ENCODE assay signal across 8 cellular contexts in the genomic region with DNA sequence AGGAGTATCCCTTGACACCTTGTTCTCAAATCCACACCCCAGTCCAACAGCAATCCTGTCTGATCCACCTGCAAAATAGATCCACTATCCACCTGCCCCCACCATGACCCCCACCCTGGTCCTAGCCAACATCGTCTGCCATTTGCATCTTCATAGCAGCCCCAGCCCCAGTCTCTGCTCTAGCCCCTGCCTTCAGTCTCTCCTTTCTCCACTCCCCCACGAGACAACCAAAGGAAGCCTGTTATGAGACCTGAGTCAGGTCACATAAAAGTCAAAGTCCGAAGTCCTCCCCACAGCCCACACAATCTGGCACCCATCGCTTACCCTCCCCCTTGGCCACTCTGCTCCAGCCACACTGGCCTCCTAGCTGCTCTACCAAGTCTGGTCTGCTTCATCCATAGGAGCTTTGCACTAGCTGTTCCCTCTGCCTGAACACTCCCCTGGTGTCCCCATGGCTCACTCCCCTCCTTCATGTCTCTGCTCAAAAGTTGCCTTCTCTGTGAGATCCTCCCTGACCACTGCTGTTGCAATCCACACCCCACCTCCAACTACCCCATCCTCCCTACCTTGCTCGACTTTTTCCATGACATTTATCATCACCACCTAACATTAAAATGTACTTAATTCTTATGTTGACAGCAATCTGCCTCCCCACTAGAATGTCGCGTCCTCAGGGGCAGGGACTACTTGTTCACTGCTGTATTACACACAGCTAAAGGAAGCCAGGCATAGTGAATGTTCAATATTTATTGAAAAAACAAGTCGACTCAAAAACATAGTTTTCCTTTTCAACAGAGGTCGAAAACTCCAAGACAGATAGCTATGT. TPM values are rescaled to one million over a fixed set of nuclear protein-coding genes. Genes with fewer than 3 reads are reported as not detected.
DNase-seq lines count a peak whose midpoint lies in the region; ATAC-seq and TF ChIP-seq lines count a peak whose summit lies in the region.

No MANE protein-coding gene starts in this region.

- H3K27ac ChIP-seq in iPS-18a (ENCODE audit: low read length) (no peak overlapping the region), smooth muscle cell (ENCODE audit: low read depth) (peak overlapping the region; percentile 95)

- H3F3A ChIP-seq in smooth muscle cell (ENCODE audit: low read depth): peaks cover 24% of the 10 kb centered on the region

- peak overlapping the region; percentile 94 for H3K4me2 ChIP-seq in smooth muscle cell

- H3K27me3 Mint-ChIP-seq in IgD-negative memory B cell: peaks cover 2% of the 10 kb centered on the region
- peaks cover 2% of the 10 kb centered on the region for H3K27me3 Mint-ChIP-seq in activated naive CD8-positive, alpha-beta T cell treated with anti-CD3 and anti-CD28 coated beads, Interleukin-2, amount 10 ng/mL, durations not matched to agents 7 days and 5 days

- H3K4me3 ChIP-seq in iPS-18a (ENCODE audit: low read length) (peak overlapping the region; percentile 82), smooth muscle cell (peak overlapping the region; percentile 96)

- POLR2A ChIA-PET in activated naive CD8-positive, alpha-beta T cell treated with anti-CD3 and anti-CD28 coated beads, Interleukin-2, amount 10 ng/mL, durations not matched to agents 7 days and 5 days (lab: Charles Lee): interaction anchor here (1.0 to 2.4 kb wide), 9 partner anchors 10 to 286 kb away, joined by 3 to 69 read pairs (median 13); a partner anchor contains a TSS

- peak overlapping the region; percentile 100 for H3K27ac Mint-ChIP-seq in IgD-negative memory B cell
- H3K27ac Mint-ChIP-seq in activated naive CD8-positive, alpha-beta T cell treated with anti-CD3 and anti-CD28 coated beads, Interleukin-2, amount 10 ng/mL, durations not matched to agents 7 days and 5 days: peak overlapping the region; percentile 98

- H2AFZ ChIP-seq in smooth muscle cell (ENCODE audit: low read depth): no peak overlapping the region

- peaks cover 22% of the 10 kb centered on the region for H3K4me1 ChIP-seq in iPS-18a (ENCODE audit: control insufficient read depth, low read depth, low read length)
- peaks cover 20% of the 10 kb centered on the region for H3K4me1 ChIP-seq in smooth muscle cell (ENCODE audit: low read depth)

- H3K36me3 ChIP-seq in iPS-18a (ENCODE audit: control insufficient read depth, low read depth, low read length): peaks cover 5% of the 10 kb centered on the region
- H3K36me3 ChIP-seq in smooth muscle cell (ENCODE audit: low read depth): no peaks in the 10 kb centered on the region

- H3K9me3 ChIP-seq in iPS-18a (ENCODE audit: control insufficient read depth, low read depth, low read length): no peaks in the 10 kb centered on the region
- no peaks in the 10 kb centered on the region for H3K9me3 ChIP-seq in smooth muscle cell (replicated peaks; ENCODE audit: low read depth)

- TF ChIP-seq CTCF in AG09319 (IDR thresholded peaks at IDR 0.05; ENCODE audit: low read depth, low read length) (no peak), smooth muscle cell (IDR thresholded peaks at IDR 0.05; ENCODE audit: borderline replicate concordance, insufficient read depth, poor library complexity, severe bottlenecking) (no peak)

- no peak overlapping the region for H3K9ac ChIP-seq in iPS-18a (ENCODE audit: low read length)
- H3K9ac ChIP-seq in smooth muscle cell (ENCODE audit: low read depth): peak overlapping the region; percentile 92

- 27% methylated on average over 9 of the region's 9 CpGs for WGBS in smooth muscle cell (ENCODE audit: low lambda C conversion rate)

- no peak for ATAC-seq in activated naive CD8-positive, alpha-beta T cell treated with anti-CD3 and anti-CD28 coated beads, Interleukin-2, amount 10 ng/mL, durations not matched to agents 7 days and 5 days (ENCODE audit: low read depth)
- no peak for ATAC-seq in HG02588 (IDR thresholded peaks at IDR 0.05; ENCODE audit: unreplicated experiment)

- peaks cover 0 to 2% (median 0%) of the 10 kb centered on the region in 3 donors for H3K9me3 Mint-ChIP-seq in IgD-negative memory B cell
- no peaks in the 10 kb centered on the region for H3K9me3 Mint-ChIP-seq in activated naive CD8-positive, alpha-beta T cell treated with anti-CD3 and anti-CD28 coated beads, Interleukin-2, amount 10 ng/mL, durations not matched to agents 7 days and 5 days

- peak overlapping the region; percentile 94 to 97 (median 96) for H3K4me3 Mint-ChIP-seq in IgD-negative memory B cell
- peak overlapping the region; percentile 84 for H3K4me3 Mint-ChIP-seq in activated naive CD8-positive, alpha-beta T cell treated with anti-CD3 and anti-CD28 coated beads, Interleukin-2, amount 10 ng/mL, durations not matched to agents 7 days and 5 days

- H3K79me2 ChIP-seq in smooth muscle cell (ENCODE audit: low read depth): peaks cover 59% of the 10 kb centered on the region

- H3K36me3 Mint-ChIP-seq in IgD-negative memory B cell: peaks cover 19% of the 10 kb centered on the region
- H3K36me3 Mint-ChIP-seq in activated naive CD8-positive, alpha-beta T cell treated with anti-CD3 and anti-CD28 coated beads, Interleukin-2, amount 10 ng/mL, durations not matched to agents 7 days and 5 days: peaks cover 27% of the 10 kb centered on the region

- H3K4me1 Mint-ChIP-seq in IgD-negative memory B cell: peaks cover 23 to 26% (median 24%) of the 10 kb centered on the region in 3 donors
- H3K4me1 Mint-ChIP-seq in activated naive CD8-positive, alpha-beta T cell treated with anti-CD3 and anti-CD28 coated beads, Interleukin-2, amount 10 ng/mL, durations not matched to agents 7 days and 5 days: peaks cover 38% of the 10 kb centered on the region

- peak; percentile 67 for DNase-seq in AG09319 (ENCODE audit: extremely low read depth, low read depth)
- no peak for DNase-seq in activated naive CD8-positive, alpha-beta T cell treated with anti-CD3 and anti-CD28 coated beads, Interleukin-2, amount 10 ng/mL, durations not matched to agents 7 days and 5 days
- DNase-seq in smooth muscle cell (lab: John Stamatoyannopoulos, UW; ENCODE audit: unreplicated experiment): no peak
- no peak for DNase-seq in NCI-H526 (lab: John Stamatoyannopoulos, UW)
- DNase-seq in NCI-H2196 treated with DMSO at 0.1 percent for 48 hours (lab: John Stamatoyannopoulos, UW; ENCODE audit: unreplicated experiment): no peak

- peaks cover 44% of the 10 kb centered on the region for H4K20me1 ChIP-seq in smooth muscle cell (ENCODE audit: low read depth)

- H3K27me3 ChIP-seq in iPS-18a (ENCODE audit: control insufficient read depth, insufficient read depth, low read length) (no peaks in the 10 kb centered on the region), smooth muscle cell (ENCODE audit: low read depth) (no peaks in the 10 kb centered on the region)

RNA-seq across cellular contexts. Expression of a gene that starts 1.2 kb away (rescaled TPM):
- polyA plus RNA-seq in IgD-negative memory B cell (6.5 TPM), smooth muscle cell (33.0 and 51.9 TPM in 2 replicates)
- total RNA-seq in activated naive CD8-positive, alpha-beta T cell treated with anti-CD3 and anti-CD28 coated beads, Interleukin-2, amount 10 ng/mL, durations not matched to agents 7 days and 5 days: 10 to 100 TPM; 65.7 to 65.9 TPM
- total RNA-seq in smooth muscle cell: 16.3 and 42.2 TPM in 2 replicates

RNA-seq across cellular contexts. Expression of a gene that starts 4.6 kb away (rescaled TPM):
- polyA plus RNA-seq in IgD-negative memory B cell (579 TPM), smooth muscle cell (281 and 303 TPM in 2 replicates)
- 100 to 1,000 TPM; 102 to 107 TPM for total RNA-seq in activated naive CD8-positive, alpha-beta T cell treated with anti-CD3 and anti-CD28 coated beads, Interleukin-2, amount 10 ng/mL, durations not matched to agents 7 days and 5 days
- total RNA-seq in smooth muscle cell: 31.5 and 44.7 TPM in 2 replicates

RNA-seq across cellular contexts. Expression of a gene that starts 20.0 kb away (rescaled TPM):
- 68.7 TPM for polyA plus RNA-seq in IgD-negative memory B cell
- 10 to 100 TPM; 39.0 to 40.7 TPM for total RNA-seq in activated naive CD8-positive, alpha-beta T cell treated with anti-CD3 and anti-CD28 coated beads, Interleukin-2, amount 10 ng/mL, durations not matched to agents 7 days and 5 days
- total RNA-seq in smooth muscle cell: 23.0 and 23.8 TPM in 2 replicates
- 36.3 and 37.7 TPM in 2 replicates for polyA plus RNA-seq in smooth muscle cell

RNA-seq across cellular contexts. Expression of a gene that starts 20.3 kb away (rescaled TPM):
- polyA plus RNA-seq in IgD-negative memory B cell: 64.1 TPM
- 10 to 100 TPM; 40.7 to 47.0 TPM for total RNA-seq in activated naive CD8-positive, alpha-beta T cell treated with anti-CD3 and anti-CD28 coated beads, Interleukin-2, amount 10 ng/mL, durations not matched to agents 7 days and 5 days
- 27.8 and 29.8 TPM in 2 replicates for total RNA-seq in smooth muscle cell
- 35.8 and 42.7 TPM in 2 replicates for polyA plus RNA-seq in smooth muscle cell

RNA-seq across cellular contexts. Expression of a gene that starts 24.5 kb away (rescaled TPM):
- 2,255 TPM for polyA plus RNA-seq in IgD-negative memory B cell
- total RNA-seq in activated naive CD8-positive, alpha-beta T cell treated with anti-CD3 and anti-CD28 coated beads, Interleukin-2, amount 10 ng/mL, durations not matched to agents 7 days and 5 days: 1,000 to 10,000 TPM; 2,294 to 2,369 TPM
- total RNA-seq in smooth muscle cell: 82.2 and 97.1 TPM in 2 replicates
- 539 and 567 TPM in 2 replicates for polyA plus RNA-seq in smooth muscle cell
